In genomic region chr13:76667551-76667950, GRCh38 we compare ENCODE assay signal across 8 cellular contexts.
DNase-seq lines count a peak whose midpoint lies in the region; ATAC-seq, FAIRE-seq and TF ChIP-seq lines count a peak whose summit lies in the region.

No MANE protein-coding gene starts in this region.

- peaks cover 12% of the 10 kb centered on the region for H3K4me1 Mint-ChIP-seq in brain

- no peak overlapping the region for H3K4me3 Mint-ChIP-seq in brain

- no peaks in the 10 kb centered on the region for H3K9me3 Mint-ChIP-seq in brain

- no peak overlapping the region for H3K27ac Mint-ChIP-seq in brain

- peak; percentile 32 for DNase-seq in D341Med (ENCODE audit: low spot score)
- DNase-seq in HTR-8/SVneo (ENCODE audit: insufficient read length, low spot score) = peak; percentile 0
- peak; percentile 70 for DNase-seq in myocyte (ENCODE audit: low read depth)

- no peaks in the 10 kb centered on the region for H3K36me3 Mint-ChIP-seq in brain

- TF ChIP-seq POLR2A in GM18505 (IDR thresholded peaks at IDR 0.05; ENCODE audit: borderline replicate concordance, extremely low read depth, insufficient read depth, insufficient read length) = no peak

- peak; percentile 14 to 51 for TF ChIP-seq CTCF in brain (conservative IDR thresholded peaks at IDR 0.05)

- no peak for FAIRE-seq in HTR-8/SVneo (lab: Jason Lieb, UNC)

- ATAC-seq in HG02973 (IDR thresholded peaks at IDR 0.05; ENCODE audit: unreplicated experiment) (no peak), GM18505 (IDR thresholded peaks at IDR 0.05; ENCODE audit: unreplicated experiment) (no peak), GM18498 (IDR thresholded peaks at IDR 0.05; ENCODE audit: unreplicated experiment) (no peak), GM19455 (IDR thresholded peaks at IDR 0.05; ENCODE audit: unreplicated experiment) (no peak)

- H3K27me3 Mint-ChIP-seq in brain = no peaks in the 10 kb centered on the region

Comparison
In these comparisons a context has a peak if more than half of its experiments do, and no peak if none do; other contexts are left out.
1. DNase-seq: peak in every context shown above with its lines; median percentile 70 in myocyte; 32 in D341Med; 0 in HTR-8/SVneo.